ENCODE assay signal across 20 cellular contexts in the genomic region with DNA sequence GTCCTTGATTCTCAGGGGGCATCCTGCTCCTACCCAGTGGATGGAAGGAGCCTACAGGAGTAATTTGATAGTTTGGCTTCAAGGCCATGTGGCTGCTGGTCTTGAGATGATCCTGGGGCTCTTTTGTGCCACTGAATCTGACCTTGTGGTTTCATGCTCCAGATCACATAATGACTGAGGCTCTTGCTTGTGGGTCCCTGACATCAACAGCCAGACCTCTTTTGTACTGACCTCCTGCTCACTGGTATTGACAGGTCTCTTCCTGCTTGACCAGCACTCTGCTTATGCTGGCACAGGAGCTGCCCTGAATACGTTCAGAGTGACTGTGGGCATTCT. TPM values are rescaled to one million over a fixed set of nuclear protein-coding genes. Genes with fewer than 3 reads are reported as not detected.
"Had no signal": no experiment of that assay in that cellular context is flagged by ENCODE, and none has a peak within 500 bp of the region (broad histone marks: within the 10 kb centered on the region; RNA-seq: fewer than 3 reads in every experiment).

No MANE protein-coding gene starts in this region.

- DNase-seq: activated CD4-positive, alpha-beta memory T cell treated with anti-CD3 and anti-CD28 coated beads for 36 hours; activated CD4-positive, alpha-beta T cell treated with anti-CD3 and anti-CD28 coated beads for 36 hours; activated CD8-positive, alpha-beta memory T cell treated with anti-CD3 and anti-CD28 coated beads, Interleukin-2, amount 10 ng/mL, durations not matched to agents 7 days and 5 days; activated naive CD4-positive, alpha-beta T cell treated with anti-CD3 and anti-CD28 coated beads, Interleukin-2, amount 50 U/mL, for 16 hours; activated T-cell treated with anti-CD3 and anti-CD28 coated beads, Interleukin-2, amount 50 U/mL, for 1 hour; dorsolateral prefrontal cortex; erythroblast; gastrocnemius medialis; islet precursor cell; naive thymus-derived CD4-positive, alpha-beta T cell; small intestine; stimulated activated CD4-positive, alpha-beta T cell treated with anti-CD3 and anti-CD28 coated beads, Interleukin-4, amount 100 ng/mL, for 24 hours; stimulated activated naive CD4-positive, alpha-beta T cell treated with Interleukin-2 at 50 U/mL for 16 hours; trophoblast cell; WERI-Rb-1 had no signal

- H3K36me3 Mint-ChIP-seq: activated CD4-positive, alpha-beta memory T cell treated with anti-CD3 and anti-CD28 coated beads for 36 hours had no signal

- H3K27me3 Mint-ChIP-seq: activated CD4-positive, alpha-beta memory T cell treated with anti-CD3 and anti-CD28 coated beads for 36 hours; activated CD4-positive, alpha-beta T cell treated with anti-CD3 and anti-CD28 coated beads for 36 hours; activated CD8-positive, alpha-beta memory T cell treated with anti-CD3 and anti-CD28 coated beads, Interleukin-2, amount 10 ng/mL, durations not matched to agents 7 days and 5 days had no signal

- H3K36me3 ChIP-seq: adrenal gland, cardiac muscle cell, gastrocnemius medialis, suprapubic skin, WERI-Rb-1 had no signal

- H3K27me3 ChIP-seq: adrenal gland, cardiac muscle cell, dorsolateral prefrontal cortex, gastrocnemius medialis, suprapubic skin had no signal

- H3K4me3 Mint-ChIP-seq: activated CD4-positive, alpha-beta memory T cell treated with anti-CD3 and anti-CD28 coated beads for 36 hours; activated CD4-positive, alpha-beta T cell treated with anti-CD3 and anti-CD28 coated beads for 36 hours; activated CD8-positive, alpha-beta memory T cell treated with anti-CD3 and anti-CD28 coated beads, Interleukin-2, amount 10 ng/mL, durations not matched to agents 7 days and 5 days; naive thymus-derived CD4-positive, alpha-beta T cell had no signal

- H3K4me1 ChIP-seq: gastrocnemius medialis, suprapubic skin had no signal

- H3K27ac ChIP-seq: adrenal gland, cardiac muscle cell, dorsolateral prefrontal cortex, gastrocnemius medialis, suprapubic skin, WERI-Rb-1 had no signal

- ATAC-seq: activated CD4-positive, alpha-beta T cell treated with anti-CD3 and anti-CD28 coated beads for 36 hours; activated CD8-positive, alpha-beta memory T cell treated with anti-CD3 and anti-CD28 coated beads, Interleukin-2, amount 10 ng/mL, durations not matched to agents 7 days and 5 days; left lobe of liver; naive thymus-derived CD4-positive, alpha-beta T cell had no signal

- H3K4me3 ChIP-seq: adrenal gland, cardiac muscle cell, dorsolateral prefrontal cortex, gastrocnemius medialis, suprapubic skin had no signal

- H3K9me3 ChIP-seq: adrenal gland, gastrocnemius medialis, suprapubic skin had no signal

- H3K27ac Mint-ChIP-seq: activated CD4-positive, alpha-beta memory T cell treated with anti-CD3 and anti-CD28 coated beads for 36 hours; activated CD4-positive, alpha-beta T cell treated with anti-CD3 and anti-CD28 coated beads for 36 hours; activated CD8-positive, alpha-beta memory T cell treated with anti-CD3 and anti-CD28 coated beads, Interleukin-2, amount 10 ng/mL, durations not matched to agents 7 days and 5 days had no signal

RNA-seq across cellular contexts. Expression of a gene that starts 23.2 kb away (rescaled TPM):
- total RNA-seq: activated CD4-positive, alpha-beta T cell treated with anti-CD3 and anti-CD28 coated beads for 36 hours; lung microvascular endothelial cell had no signal

RNA-seq across cellular contexts. Expression of a gene that starts 34.4 kb away (rescaled TPM):
- total RNA-seq: cardiac muscle cell, gastrocnemius medialis had no signal
